1 cellular context compared by ENCODE assay signal in the genomic region with DNA sequence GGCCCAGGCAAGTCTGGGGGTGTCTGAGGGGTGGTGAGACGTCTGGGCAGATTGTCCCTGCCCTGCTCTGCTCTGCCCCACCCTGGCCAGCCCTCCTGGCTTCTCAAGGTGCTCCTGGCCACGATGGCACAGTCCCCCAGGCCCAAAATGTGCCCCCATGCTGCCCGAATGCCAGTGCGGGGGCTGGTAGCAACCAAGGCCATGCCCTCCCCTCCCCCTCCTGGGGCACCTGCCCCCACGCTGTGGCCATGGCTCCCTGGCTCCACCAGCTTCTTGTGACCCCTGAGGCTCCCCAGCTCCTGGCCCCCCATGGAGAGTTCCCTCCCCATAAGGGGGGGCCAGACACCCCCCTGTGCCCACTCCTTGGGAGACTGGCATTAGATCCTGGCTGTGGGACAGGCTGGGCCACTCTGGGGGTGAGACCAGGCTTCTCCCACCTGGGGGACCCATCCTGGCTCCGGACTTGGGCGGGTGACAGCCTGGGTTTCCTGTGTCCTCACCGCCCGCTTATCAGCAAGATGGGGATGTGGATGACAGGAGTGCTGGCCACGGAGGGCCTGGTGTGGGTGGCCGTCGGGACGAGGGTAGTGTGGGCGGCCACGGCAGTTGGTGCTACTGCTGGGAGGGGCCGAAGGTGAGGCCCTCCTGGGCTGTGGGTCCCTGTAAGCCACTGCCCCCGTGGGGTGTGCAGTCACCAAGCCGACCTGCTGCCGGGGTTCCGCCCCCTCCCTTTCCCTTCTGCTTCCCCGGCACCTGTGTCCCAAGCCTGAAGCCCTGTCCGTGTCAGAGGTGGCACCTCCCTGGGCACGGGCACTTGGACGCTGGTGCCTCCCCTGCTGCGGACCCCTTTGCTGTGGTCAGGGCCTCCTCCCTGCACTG.
TF ChIP-seq lines count a peak whose summit lies in the region.

No MANE protein-coding gene starts in this region.

TF ChIP-seq in H1, 55 proteins besides CTCF, POLR2A, EP300 and RAD21:
- TF ChIP-seq CHD1 (IDR thresholded peaks at IDR 0.05; ENCODE audit: low read depth, low read length) = no peak
- TF ChIP-seq JUN (IDR thresholded peaks at IDR 0.05; ENCODE audit: low read depth, low read length) = no peak
- TF ChIP-seq SIRT6 (IDR thresholded peaks at IDR 0.05; ENCODE audit: low read length) = no peak
- no peak for TF ChIP-seq YY1 (IDR thresholded peaks at IDR 0.05; ENCODE audit: low read depth, low read length)
- no peak for TF ChIP-seq NANOG (IDR thresholded peaks at IDR 0.05; ENCODE audit: insufficient read depth, low read depth, low read length, poor library complexity, severe bottlenecking)
- TF ChIP-seq KDM5A (IDR thresholded peaks at IDR 0.05; ENCODE audit: low read length) = no peak
- TF ChIP-seq, protein P1, sequence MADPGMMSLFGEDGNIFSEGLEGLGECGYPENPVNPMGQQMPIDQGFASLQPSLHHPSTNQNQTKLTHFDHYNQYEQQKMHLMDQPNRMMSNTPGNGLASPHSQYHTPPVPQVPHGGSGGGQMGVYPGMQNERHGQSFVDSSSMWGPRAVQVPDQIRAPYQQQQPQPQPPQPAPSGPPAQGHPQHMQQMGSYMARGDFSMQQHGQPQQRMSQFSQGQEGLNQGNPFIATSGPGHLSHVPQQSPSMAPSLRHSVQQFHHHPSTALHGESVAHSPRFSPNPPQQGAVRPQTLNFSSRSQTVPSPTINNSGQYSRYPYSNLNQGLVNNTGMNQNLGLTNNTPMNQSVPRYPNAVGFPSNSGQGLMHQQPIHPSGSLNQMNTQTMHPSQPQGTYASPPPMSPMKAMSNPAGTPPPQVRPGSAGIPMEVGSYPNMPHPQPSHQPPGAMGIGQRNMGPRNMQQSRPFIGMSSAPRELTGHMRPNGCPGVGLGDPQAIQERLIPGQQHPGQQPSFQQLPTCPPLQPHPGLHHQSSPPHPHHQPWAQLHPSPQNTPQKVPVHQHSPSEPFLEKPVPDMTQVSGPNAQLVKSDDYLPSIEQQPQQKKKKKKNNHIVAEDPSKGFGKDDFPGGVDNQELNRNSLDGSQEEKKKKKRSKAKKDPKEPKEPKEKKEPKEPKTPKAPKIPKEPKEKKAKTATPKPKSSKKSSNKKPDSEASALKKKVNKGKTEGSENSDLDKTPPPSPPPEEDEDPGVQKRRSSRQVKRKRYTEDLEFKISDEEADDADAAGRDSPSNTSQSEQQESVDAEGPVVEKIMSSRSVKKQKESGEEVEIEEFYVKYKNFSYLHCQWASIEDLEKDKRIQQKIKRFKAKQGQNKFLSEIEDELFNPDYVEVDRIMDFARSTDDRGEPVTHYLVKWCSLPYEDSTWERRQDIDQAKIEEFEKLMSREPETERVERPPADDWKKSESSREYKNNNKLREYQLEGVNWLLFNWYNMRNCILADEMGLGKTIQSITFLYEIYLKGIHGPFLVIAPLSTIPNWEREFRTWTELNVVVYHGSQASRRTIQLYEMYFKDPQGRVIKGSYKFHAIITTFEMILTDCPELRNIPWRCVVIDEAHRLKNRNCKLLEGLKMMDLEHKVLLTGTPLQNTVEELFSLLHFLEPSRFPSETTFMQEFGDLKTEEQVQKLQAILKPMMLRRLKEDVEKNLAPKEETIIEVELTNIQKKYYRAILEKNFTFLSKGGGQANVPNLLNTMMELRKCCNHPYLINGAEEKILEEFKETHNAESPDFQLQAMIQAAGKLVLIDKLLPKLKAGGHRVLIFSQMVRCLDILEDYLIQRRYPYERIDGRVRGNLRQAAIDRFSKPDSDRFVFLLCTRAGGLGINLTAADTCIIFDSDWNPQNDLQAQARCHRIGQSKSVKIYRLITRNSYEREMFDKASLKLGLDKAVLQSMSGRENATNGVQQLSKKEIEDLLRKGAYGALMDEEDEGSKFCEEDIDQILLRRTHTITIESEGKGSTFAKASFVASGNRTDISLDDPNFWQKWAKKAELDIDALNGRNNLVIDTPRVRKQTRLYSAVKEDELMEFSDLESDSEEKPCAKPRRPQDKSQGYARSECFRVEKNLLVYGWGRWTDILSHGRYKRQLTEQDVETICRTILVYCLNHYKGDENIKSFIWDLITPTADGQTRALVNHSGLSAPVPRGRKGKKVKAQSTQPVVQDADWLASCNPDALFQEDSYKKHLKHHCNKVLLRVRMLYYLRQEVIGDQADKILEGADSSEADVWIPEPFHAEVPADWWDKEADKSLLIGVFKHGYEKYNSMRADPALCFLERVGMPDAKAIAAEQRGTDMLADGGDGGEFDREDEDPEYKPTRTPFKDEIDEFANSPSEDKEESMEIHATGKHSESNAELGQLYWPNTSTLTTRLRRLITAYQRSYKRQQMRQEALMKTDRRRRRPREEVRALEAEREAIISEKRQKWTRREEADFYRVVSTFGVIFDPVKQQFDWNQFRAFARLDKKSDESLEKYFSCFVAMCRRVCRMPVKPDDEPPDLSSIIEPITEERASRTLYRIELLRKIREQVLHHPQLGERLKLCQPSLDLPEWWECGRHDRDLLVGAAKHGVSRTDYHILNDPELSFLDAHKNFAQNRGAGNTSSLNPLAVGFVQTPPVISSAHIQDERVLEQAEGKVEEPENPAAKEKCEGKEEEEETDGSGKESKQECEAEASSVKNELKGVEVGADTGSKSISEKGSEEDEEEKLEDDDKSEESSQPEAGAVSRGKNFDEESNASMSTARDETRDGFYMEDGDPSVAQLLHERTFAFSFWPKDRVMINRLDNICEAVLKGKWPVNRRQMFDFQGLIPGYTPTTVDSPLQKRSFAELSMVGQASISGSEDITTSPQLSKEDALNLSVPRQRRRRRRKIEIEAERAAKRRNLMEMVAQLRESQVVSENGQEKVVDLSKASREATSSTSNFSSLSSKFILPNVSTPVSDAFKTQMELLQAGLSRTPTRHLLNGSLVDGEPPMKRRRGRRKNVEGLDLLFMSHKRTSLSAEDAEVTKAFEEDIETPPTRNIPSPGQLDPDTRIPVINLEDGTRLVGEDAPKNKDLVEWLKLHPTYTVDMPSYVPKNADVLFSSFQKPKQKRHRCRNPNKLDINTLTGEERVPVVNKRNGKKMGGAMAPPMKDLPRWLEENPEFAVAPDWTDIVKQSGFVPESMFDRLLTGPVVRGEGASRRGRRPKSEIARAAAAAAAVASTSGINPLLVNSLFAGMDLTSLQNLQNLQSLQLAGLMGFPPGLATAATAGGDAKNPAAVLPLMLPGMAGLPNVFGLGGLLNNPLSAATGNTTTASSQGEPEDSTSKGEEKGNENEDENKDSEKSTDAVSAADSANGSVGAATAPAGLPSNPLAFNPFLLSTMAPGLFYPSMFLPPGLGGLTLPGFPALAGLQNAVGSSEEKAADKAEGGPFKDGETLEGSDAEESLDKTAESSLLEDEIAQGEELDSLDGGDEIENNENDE (IDR thresholded peaks at IDR 0.05; ENCODE audit: insufficient replicate concordance, low read length) = no peak
- TF ChIP-seq SP1 (IDR thresholded peaks at IDR 0.05; ENCODE audit: low read depth, low read length) = no peak
- no peak for TF ChIP-seq RBBP5 (IDR thresholded peaks at IDR 0.05; ENCODE audit: borderline replicate concordance, low read depth, low read length)
